In the genomic region with DNA sequence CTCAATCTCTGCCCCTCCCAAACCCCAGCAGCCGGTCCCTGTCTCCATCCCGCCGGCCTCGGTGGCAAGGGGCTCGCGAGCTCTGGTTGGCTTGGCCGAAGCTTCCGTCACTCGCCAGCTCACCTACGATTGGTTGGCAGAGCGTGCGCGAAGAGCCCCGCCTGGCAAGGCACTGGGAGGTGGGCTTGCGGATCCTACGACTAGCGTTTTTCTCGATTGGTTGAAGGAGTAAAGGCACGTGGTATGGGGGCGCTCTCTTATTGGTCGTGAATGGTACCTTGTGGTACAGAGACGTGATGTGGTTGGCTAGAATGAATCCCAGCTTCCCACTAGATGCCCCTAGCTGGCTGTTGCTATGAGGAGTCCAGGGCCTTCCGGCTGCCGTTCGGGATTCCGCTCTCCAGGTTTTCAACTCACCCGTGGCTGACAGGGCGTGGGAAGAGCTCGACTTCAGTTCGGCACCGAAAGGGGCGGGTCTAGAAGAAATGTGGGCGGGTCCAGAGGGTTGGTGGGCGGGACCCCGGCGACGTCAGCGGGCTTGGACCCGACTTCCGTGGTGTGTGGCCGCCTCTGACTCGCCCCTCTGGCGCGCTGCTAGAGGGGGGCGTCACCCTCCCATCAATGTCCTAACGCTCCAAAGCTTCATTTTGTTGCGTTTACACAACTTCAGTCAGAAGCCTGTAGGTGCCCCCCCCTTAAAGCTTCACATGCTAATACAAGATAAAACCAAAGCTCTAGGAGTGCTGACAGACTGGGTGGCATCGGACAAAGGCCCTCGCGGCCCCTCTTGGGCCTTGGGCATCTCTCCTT, we compare ENCODE assay signal across 8 cellular contexts. TPM values are rescaled to one million over a fixed set of nuclear protein-coding genes. Genes with fewer than 3 reads are reported as not detected.
DNase-seq lines count a peak whose midpoint lies in the region; ATAC-seq and TF ChIP-seq lines count a peak whose summit lies in the region.

No MANE protein-coding gene starts in this region.

- H3K36me3 Mint-ChIP-seq in activated naive CD8-positive, alpha-beta T cell treated with anti-CD3 and anti-CD28 coated beads for 36 hours, result peaks cover 8% of the 10 kb centered on the region

- peak overlapping the region; percentile 99 for H3K27ac ChIP-seq in temporal lobe (ENCODE audit: low read depth, low read length)

- no peaks in the 10 kb centered on the region for H3K27me3 Mint-ChIP-seq in activated naive CD8-positive, alpha-beta T cell treated with anti-CD3 and anti-CD28 coated beads for 36 hours

- no peak for TF ChIP-seq CTCF in GM10266 (IDR thresholded peaks at IDR 0.05; ENCODE audit: control insufficient read depth, insufficient read depth, low read depth, missing control alignments)

- peak overlapping the region; percentile 93 for H3K4me3 Mint-ChIP-seq in activated naive CD8-positive, alpha-beta T cell treated with anti-CD3 and anti-CD28 coated beads for 36 hours

- peak; percentile 85 for DNase-seq in GM10266 (ENCODE audit: extremely low spot score)
- DNase-seq in NCI-H1105 (lab: John Stamatoyannopoulos, UW), result peak; percentile 95
- DNase-seq in SKM-1 (lab: John Stamatoyannopoulos, UW; ENCODE audit: unreplicated experiment), result peak; percentile 100
- peak; percentile 97 for DNase-seq in activated naive CD8-positive, alpha-beta T cell treated with anti-CD3 and anti-CD28 coated beads for 36 hours
- DNase-seq in glomerular visceral epithelial cell (ENCODE audit: extremely low spot score), result peak; percentile 100
- peak; percentile 100 for DNase-seq in occipital lobe (lab: John Stamatoyannopoulos, UW)

- H3K9me3 Mint-ChIP-seq in activated naive CD8-positive, alpha-beta T cell treated with anti-CD3 and anti-CD28 coated beads for 36 hours, result no peaks in the 10 kb centered on the region

- ATAC-seq in HG02642 (IDR thresholded peaks at IDR 0.05; ENCODE audit: poor library complexity, unreplicated experiment), result peak; percentile 80

- peaks cover 28% of the 10 kb centered on the region for H3K4me1 Mint-ChIP-seq in activated naive CD8-positive, alpha-beta T cell treated with anti-CD3 and anti-CD28 coated beads for 36 hours

- peak overlapping the region; percentile 95 for H3K27ac Mint-ChIP-seq in activated naive CD8-positive, alpha-beta T cell treated with anti-CD3 and anti-CD28 coated beads for 36 hours

RNA-seq across cellular contexts. Expression of a gene that starts 0.8 kb away (rescaled TPM):
- total RNA-seq in activated naive CD8-positive, alpha-beta T cell treated with anti-CD3 and anti-CD28 coated beads for 36 hours, result 10 to 100 TPM; 16.2 to 18.6 TPM
- total RNA-seq in occipital lobe (397 TPM), temporal lobe (158 TPM)

Comparison
In these comparisons a context has a peak if more than half of its experiments do, and no peak if none do; other contexts are left out.
1. Peak in every context shown above with its lines: DNase-seq, ATAC-seq and H3K27ac ChIP-seq.